ENCODE assay signal across 10 cellular contexts in the genomic region with DNA sequence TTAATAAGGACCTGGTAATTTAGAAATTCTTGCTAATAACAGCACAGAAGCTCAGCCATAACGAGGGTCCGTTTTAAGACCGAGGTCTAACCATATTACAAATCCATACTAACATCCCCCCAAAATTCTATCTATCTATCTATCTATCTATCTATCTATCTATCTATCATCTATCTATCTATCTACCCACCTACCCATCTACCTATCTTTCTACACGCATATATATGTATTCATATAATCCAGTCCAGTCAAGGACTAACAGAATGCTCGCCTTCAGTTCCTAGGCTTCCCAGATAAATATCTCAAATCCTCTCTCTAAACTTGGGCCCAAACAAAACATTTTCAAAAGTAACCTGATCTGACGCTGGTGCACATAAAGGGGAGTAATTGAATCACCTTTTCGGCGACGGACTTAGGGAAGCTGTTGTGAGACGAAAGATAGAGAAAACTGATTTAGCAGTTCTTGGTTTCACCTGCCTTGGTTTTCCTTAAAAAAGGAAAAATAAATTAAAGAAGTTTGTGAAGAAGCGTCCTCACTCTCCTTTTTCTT. TPM values are rescaled to one million over a fixed set of nuclear protein-coding genes. Genes with fewer than 3 reads are reported as not detected.
A peak's percentile ranks its signal among the peaks of the same experiment; 100 is the strongest.
DNase-seq lines count a peak whose midpoint lies in the region; ATAC-seq, FAIRE-seq and TF ChIP-seq lines count a peak whose summit lies in the region.
"Had no signal": no experiment of that assay in that cellular context is flagged by ENCODE, and none has a peak within 500 bp of the region (broad histone marks: within the 10 kb centered on the region; RNA-seq: fewer than 3 reads in every experiment).

No MANE protein-coding gene starts in this region.

- H3K4me1 Mint-ChIP-seq in neural progenitor cell: peaks cover 21% of the 10 kb centered on the region

- H4K20me1 ChIP-seq in neural progenitor cell (ENCODE audit: low read depth): peaks cover 6% of the 10 kb centered on the region

- H3K9ac ChIP-seq in duodenal mucosa (ENCODE audit: low read depth in 1 of 2, low read length in 2 of 2) (peak overlapping the region in 1 of 2 donors; percentile 50), neural progenitor cell (no peak overlapping the region)

- peak overlapping the region; percentile 94 for H2AFZ ChIP-seq in neural progenitor cell (replicated peaks)

- peak overlapping the region; percentile 88 for H3K4me3 ChIP-seq in BE2C (ENCODE audit: low read depth, low read length)
- peak overlapping the region; percentile 95 for H3K4me3 ChIP-seq in Jurkat, Clone E6-1 (ENCODE audit: low read length)
- H3K4me3 ChIP-seq in duodenal mucosa (ENCODE audit: low read depth in 1 of 2, low read length in 2 of 2): peak overlapping the region; percentile 70 to 89
- peak overlapping the region; percentile 85 for H3K4me3 ChIP-seq in neural progenitor cell

- H3K27me3 Mint-ChIP-seq in neural progenitor cell (ENCODE audit: insufficient read depth, low read depth): peaks cover 17% of the 10 kb centered on the region

- H3F3A ChIP-seq in neural progenitor cell (ENCODE audit: low read depth): peaks cover 66% of the 10 kb centered on the region

- TF ChIP-seq CTCF in BE2C (IDR thresholded peaks at IDR 0.05; ENCODE audit: low read depth, low read length) (no peak), neural progenitor cell (IDR thresholded peaks at IDR 0.05) (no peak)

- H3K27me3 ChIP-seq in BE2C: no peaks in the 10 kb centered on the region
- no peaks in the 10 kb centered on the region for H3K27me3 ChIP-seq in duodenal mucosa (ENCODE audit: control insufficient read depth in 1 of 2, insufficient read depth in 2 of 2, low read length in 2 of 2)
- no peaks in the 10 kb centered on the region for H3K27me3 ChIP-seq in neural progenitor cell

- H3K27ac ChIP-seq in duodenal mucosa (ENCODE audit: low read depth, low read length) (no peak overlapping the region), neural progenitor cell (no peak overlapping the region)

- H3K4me1 ChIP-seq in BE2C (no peaks in the 10 kb centered on the region), duodenal mucosa (ENCODE audit: control insufficient read depth in 1 of 2, insufficient read depth in 2 of 2, low read length in 2 of 2) (peaks cover 7 to 11% of the 10 kb centered on the region in 2 donors), neural progenitor cell (peaks cover 3% of the 10 kb centered on the region)

- ATAC-seq in HG03039 (IDR thresholded peaks at IDR 0.05; ENCODE audit: unreplicated experiment) (no peak), GM19463 (IDR thresholded peaks at IDR 0.05; ENCODE audit: unreplicated experiment) (no peak), GM18870 (IDR thresholded peaks at IDR 0.05; ENCODE audit: unreplicated experiment) (no peak)

- H3K27ac Mint-ChIP-seq in neural progenitor cell: no peak overlapping the region

- peak overlapping the region; percentile 91 for H3K4me2 ChIP-seq in neural progenitor cell

- peaks cover 2% of the 10 kb centered on the region for H3K36me3 Mint-ChIP-seq in neural progenitor cell

- H3K36me3 ChIP-seq in BE2C (no peaks in the 10 kb centered on the region), duodenal mucosa (ENCODE audit: control insufficient read depth in 1 of 2, insufficient read depth in 2 of 2, low read length in 2 of 2) (no peaks in the 10 kb centered on the region), neural progenitor cell (no peaks in the 10 kb centered on the region)

- H3K4me3 Mint-ChIP-seq in neural progenitor cell: no peak overlapping the region

- DNase-seq in BE2C (no peak), neural progenitor cell (ENCODE audit: low spot score) (peak; percentile 30), RCC 7860 (ENCODE audit: low spot score) (no peak)
- no peak for DNase-seq in Jurkat, Clone E6-1 (ENCODE audit: low read depth, low spot score)

- H3K79me2 ChIP-seq in neural progenitor cell (ENCODE audit: low read depth): no peaks in the 10 kb centered on the region

- peaks cover 4% of the 10 kb centered on the region for H3K9me3 Mint-ChIP-seq in neural progenitor cell

- no peak for FAIRE-seq in RCC 7860 (lab: Jason Lieb, UNC)
- FAIRE-seq: colon had no signal

- H3K9me3 ChIP-seq in BE2C (no peaks in the 10 kb centered on the region), duodenal mucosa (ENCODE audit: control insufficient read depth in 1 of 2, low read length in 2 of 2) (no peaks in the 10 kb centered on the region), neural progenitor cell (ENCODE audit: low read depth) (no peaks in the 10 kb centered on the region)

RNA-seq across cellular contexts. Expression of gene HMGN4, which starts 14.5 kb away (rescaled TPM):
- 59.1 TPM for polyA plus RNA-seq in BE2C (2012; ENCODE audit: insufficient read depth, insufficient read length, low read depth)
- 84.0 TPM for polyA plus RNA-seq in Jurkat, Clone E6-1 (2012; ENCODE audit: insufficient read depth, insufficient read length)
- 81.8 and 86.8 TPM in 2 replicates for total RNA-seq in neural progenitor cell (ENCODE audit: low replicate concordance)

RNA-seq across cellular contexts. Expression of gene ABT1, which starts 44.0 kb away (rescaled TPM):
- 65.8 TPM for polyA plus RNA-seq in BE2C (2012; ENCODE audit: insufficient read depth, insufficient read length, low read depth)
- polyA plus RNA-seq in Jurkat, Clone E6-1 (2012; ENCODE audit: insufficient read depth, insufficient read length): 25.6 TPM
- 13.1 and 17.3 TPM in 2 replicates for total RNA-seq in neural progenitor cell (ENCODE audit: low replicate concordance)

RNA-seq across cellular contexts. Expression of gene BTN1A1, which starts 52.6 kb away (rescaled TPM):
- not detected for polyA plus RNA-seq in BE2C (2012; ENCODE audit: insufficient read depth, insufficient read length, low read depth)
- polyA plus RNA-seq in Jurkat, Clone E6-1 (2012; ENCODE audit: insufficient read depth, insufficient read length): not detected
- not detected in 2 replicates for total RNA-seq in neural progenitor cell (ENCODE audit: low replicate concordance)
- total RNA-seq: ureter had no signal
